ENCODE assay signal across 8 cellular contexts in the genomic region with DNA sequence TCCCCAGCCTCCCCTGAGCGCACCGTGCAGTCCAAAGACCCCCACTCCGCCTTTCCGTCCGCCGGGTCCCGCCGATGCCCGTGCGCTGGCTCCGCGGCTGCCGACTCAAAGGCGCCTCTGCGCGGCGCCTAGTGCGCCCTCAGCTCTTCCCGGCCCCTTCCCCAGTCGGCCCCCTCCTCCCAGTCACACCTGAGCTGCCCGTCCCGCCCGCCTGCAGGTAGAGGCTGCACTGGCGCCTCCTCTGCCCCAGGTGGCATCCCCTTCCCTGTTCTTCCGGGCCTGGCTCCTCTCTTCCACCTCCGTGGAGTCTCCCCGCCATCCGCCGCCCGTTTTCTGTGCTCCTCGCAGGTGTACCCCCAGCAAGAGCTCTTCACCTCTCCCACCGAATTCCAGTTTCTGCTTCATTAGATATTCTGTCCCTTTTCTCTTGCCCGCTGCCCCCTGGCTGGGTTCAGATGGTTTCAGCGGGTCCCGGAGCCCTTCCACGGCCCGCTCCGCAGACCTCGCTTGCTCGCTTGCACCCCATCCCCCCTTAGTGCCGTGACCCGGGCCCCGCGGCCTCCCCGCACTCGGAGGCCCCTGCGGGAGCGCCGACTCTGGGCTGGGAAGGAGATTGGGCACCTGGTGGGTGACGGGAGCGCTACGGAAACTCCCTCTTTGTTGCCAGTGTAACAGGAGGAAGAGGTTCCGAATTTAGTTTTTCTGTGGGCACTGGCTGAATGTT. TPM values are rescaled to one million over a fixed set of nuclear protein-coding genes. Genes with fewer than 3 reads are reported as not detected.
DNase-seq lines count a peak whose midpoint lies in the region; ATAC-seq and TF ChIP-seq lines count a peak whose summit lies in the region.

No MANE protein-coding gene starts in this region.

- H3K36me3 Mint-ChIP-seq in T-cell = no peaks in the 10 kb centered on the region

- H3K9me3 Mint-ChIP-seq in T-cell = no peaks in the 10 kb centered on the region

- H3K36me3 ChIP-seq in ascending aorta (no peaks in the 10 kb centered on the region), hepatocyte (replicated peaks; ENCODE audit: insufficient read depth, low read depth) (no peaks in the 10 kb centered on the region)

- no peaks in the 10 kb centered on the region for H3K9me2 ChIP-seq in hepatocyte (replicated peaks; ENCODE audit: insufficient read depth)

- peak overlapping the region; percentile 83 for H2AFZ ChIP-seq in hepatocyte

- H3K27me3 Mint-ChIP-seq in T-cell = peaks cover 4% of the 10 kb centered on the region in 2 donors

- peak overlapping the region; percentile 96 to 97 for H3K4me3 ChIP-seq in ascending aorta
- H3K4me3 ChIP-seq in hepatocyte = peak overlapping the region; percentile 66

- ATAC-seq in GM21619 (IDR thresholded peaks at IDR 0.05; ENCODE audit: unreplicated experiment) = peak; percentile 12
- peak; percentile 11 to 33 (median 15) for ATAC-seq in T-cell (replicated peaks in 1 of 4)

- H4K20me1 ChIP-seq in hepatocyte (ENCODE audit: insufficient read depth, poor library complexity, severe bottlenecking) = peaks cover 5% of the 10 kb centered on the region

- H3K27ac Mint-ChIP-seq in T-cell = peak overlapping the region; percentile 44 to 68

- H3K9me3 ChIP-seq in ascending aorta (peaks cover 6 to 8% of the 10 kb centered on the region in 2 donors), hepatocyte (ENCODE audit: low read depth) (no peaks in the 10 kb centered on the region)

- H3K27ac ChIP-seq in ascending aorta (peak overlapping the region; percentile 65 to 88), hepatocyte (peak overlapping the region; percentile 91)

- H3K79me2 ChIP-seq in hepatocyte = peaks cover 46% of the 10 kb centered on the region

- CTCF ChIA-PET in T-cell (lab: Charles Lee) = interaction anchor here (0.6 to 1.5 kb wide), 10 partner anchors 8 to 277 kb away, joined by 3 to 6 read pairs (median 4); no protein-coding TSS in a partner anchor

- peak overlapping the region; percentile 85 to 95 (median 86) for H3K4me3 Mint-ChIP-seq in T-cell

- DNase-seq in DMS 273 treated with DMSO at 0.1 percent for 48 hours (lab: John Stamatoyannopoulos, UW) = peak; percentile 19
- DNase-seq in T-cell = peak; percentile 14 to 60 (median 39)
- DNase-seq in ascending aorta (ENCODE audit: low spot score in 2 of 2) = peak; percentile 12 to 69
- peak; percentile 85 for DNase-seq in hepatocyte (ENCODE audit: low spot score)
- DNase-seq in retina = peak; percentile 67
- DNase-seq in AG08395 (ENCODE audit: low spot score) = no peak

- peak overlapping the region; percentile 89 for H3K4me2 ChIP-seq in hepatocyte

- H3K4me1 ChIP-seq in ascending aorta (peaks cover 14 to 25% of the 10 kb centered on the region in 2 donors), hepatocyte (ENCODE audit: insufficient read depth) (peaks cover 38% of the 10 kb centered on the region)

- WGBS in hepatocyte (ENCODE audit: low lambda C conversion rate, missing lambda C conversion rate) = under 1% methylated on average over 35 of the region's 53 CpGs

- H3K4me1 Mint-ChIP-seq in T-cell = peaks cover 25 to 48% (median 25%) of the 10 kb centered on the region in 3 donors

- intact Hi-C loops in ascending aorta (cut with DNase I) = loop anchor here (1.0 to 5.0 kb wide), 9 partner anchors 40 to 1153 kb away; a partner anchor contains a TSS

- POLR2A ChIA-PET in T-cell (lab: Charles Lee) = interaction anchor here in 1 of 2 donors (1.1 kb wide), 1 partner anchor 163 kb away, joined by 4 read pairs; no protein-coding TSS in a partner anchor

- H3K27me3 ChIP-seq in ascending aorta (no peaks in the 10 kb centered on the region), hepatocyte (no peaks in the 10 kb centered on the region)

- TF ChIP-seq CTCF in LNCAP (IDR thresholded peaks at IDR 0.05) = peak; percentile 56
- peak in 1 of 3 experiments; percentile 8 for TF ChIP-seq CTCF in ascending aorta (IDR thresholded peaks at IDR 0.05)
- TF ChIP-seq CTCF in hepatocyte (IDR thresholded peaks at IDR 0.05; ENCODE audit: poor library complexity) = peak; percentile 48

RNA-seq across cellular contexts. Expression of a gene that starts 0.7 kb away (rescaled TPM):
- total RNA-seq in T-cell = 10 to 100 TPM in 1 of 5 donors, 1 to 10 TPM in 4; 7.3 to 10.2 (median 9.4) TPM
- total RNA-seq in ascending aorta = 26.5 TPM
- total RNA-seq in hepatocyte = 62.9 and 64.9 TPM in 2 replicates
- 26.4 and 31.3 TPM in 2 replicates for polyA plus RNA-seq in hepatocyte
